Comparison of ENCODE assay signal across 10 cellular contexts in genomic region chr18:32772580-32773186, GRCh38. TPM values are rescaled to one million over a fixed set of nuclear protein-coding genes. Genes with fewer than 3 reads are reported as not detected.
DNase-seq lines count a peak whose midpoint lies in the region; FAIRE-seq and TF ChIP-seq lines count a peak whose summit lies in the region.
"Had no signal": no experiment of that assay in that cellular context is flagged by ENCODE, and none has a peak within 500 bp of the region (broad histone marks: within the 10 kb centered on the region; RNA-seq: fewer than 3 reads in every experiment).

Gene KLHL14, minus strand, starts transcription at chr18:32773023. Its CDS starts 2,432 bp downstream, at chr18:32770591.

- H3K4me2 ChIP-seq in SU-DHL-6 (ENCODE audit: low read depth, low read length, poor library complexity, severe bottlenecking) = peak within 1 kb of the TSS; percentile 54

- no peak for FAIRE-seq in D721Med (lab: Jason Lieb, UNC)

- H2AFZ ChIP-seq in SU-DHL-6 (ENCODE audit: low read depth, low read length, severe bottlenecking) = peak within 1 kb of the TSS; percentile 17

- H3K27ac ChIP-seq in SU-DHL-6 (ENCODE audit: low read depth, low read length) (peak within 1 kb of the TSS; percentile 58), stomach smooth muscle (ENCODE audit: low read length) (no peak within 1 kb of the TSS)

- H3K9ac ChIP-seq in SU-DHL-6 (ENCODE audit: low read length) (peak within 1 kb of the TSS; percentile 33), stomach smooth muscle (ENCODE audit: low read length in 2 of 2) (no peak within 1 kb of the TSS)

- peaks cover 19% of the 10 kb centered on the region for H3F3A ChIP-seq in SU-DHL-6 (ENCODE audit: insufficient read depth)

- H3K79me2 ChIP-seq in SU-DHL-6 (ENCODE audit: insufficient read depth, low read length) = no peaks in the 10 kb centered on the region

- H3K27me3 ChIP-seq in SU-DHL-6 (ENCODE audit: low read length) = no peaks in the 10 kb centered on the region
- peaks cover 5% of the 10 kb centered on the region for H3K27me3 ChIP-seq in kidney epithelial cell (ENCODE audit: control insufficient read depth, insufficient read depth, low read length)
- H3K27me3 ChIP-seq in stomach smooth muscle (ENCODE audit: control insufficient read depth in 1 of 2, insufficient read depth in 2 of 2, low read length in 2 of 2) = peaks cover 27 to 37% of the 10 kb centered on the region in 2 donors

- peak; percentile 43 for DNase-seq in NCI-H1092 treated with DMSO at 0.1 percent for 48 hours (lab: John Stamatoyannopoulos, UW)
- DNase-seq in NCI-H1092 (lab: John Stamatoyannopoulos, UW) = no peak
- DNase-seq in kidney epithelial cell (ENCODE audit: low read depth) = no peak
- no peak for DNase-seq in NCI-H1694 (lab: John Stamatoyannopoulos, UW)
- no peak for DNase-seq in NCI-H128 (lab: John Stamatoyannopoulos, UW; ENCODE audit: unreplicated experiment)
- no peak for DNase-seq in D721Med (ENCODE audit: insufficient read length, low spot score)
- DNase-seq: cerebellar nuclear complex had no signal

- H3K4me1 ChIP-seq in stomach smooth muscle (ENCODE audit: control insufficient read depth, insufficient read depth, low read length) = peaks cover 17% of the 10 kb centered on the region

- H4K20me1 ChIP-seq in SU-DHL-6 (ENCODE audit: low read depth, low read length) = no peaks in the 10 kb centered on the region

- TF ChIP-seq CTCF in SU-DHL-6 (IDR thresholded peaks at IDR 0.05; ENCODE audit: insufficient read depth, low read length, poor library complexity, severe bottlenecking) (no peak), kidney epithelial cell (IDR thresholded peaks at IDR 0.05; ENCODE audit: insufficient read depth, low read length, poor library complexity, severe bottlenecking) (no peak), D721Med (IDR thresholded peaks at IDR 0.05; ENCODE audit: insufficient read depth, missing control alignments) (no peak)

- no peaks in the 10 kb centered on the region for H3K36me3 ChIP-seq in SU-DHL-6 (ENCODE audit: low read length)
- H3K36me3 ChIP-seq in kidney epithelial cell (ENCODE audit: control insufficient read depth, insufficient read depth, low read length) = no peaks in the 10 kb centered on the region
- no peaks in the 10 kb centered on the region for H3K36me3 ChIP-seq in stomach smooth muscle (ENCODE audit: control insufficient read depth in 2 of 2, insufficient read depth in 2 of 2, low read length in 2 of 2)

- H3K9me3 ChIP-seq in SU-DHL-6 (ENCODE audit: insufficient read depth, low read length) = no peaks in the 10 kb centered on the region
- no peaks in the 10 kb centered on the region for H3K9me3 ChIP-seq in stomach smooth muscle (ENCODE audit: control insufficient read depth in 2 of 2, low read length in 2 of 2)

- no peaks in the 10 kb centered on the region for H3K9me2 ChIP-seq in SU-DHL-6 (replicated peaks; ENCODE audit: insufficient read depth, low read length)

- H3K4me3 ChIP-seq in SU-DHL-6 (ENCODE audit: insufficient read depth, low read length, poor library complexity, severe bottlenecking) (peak within 1 kb of the TSS; percentile 38), kidney epithelial cell (ENCODE audit: low read depth, low read length) (peak within 1 kb of the TSS; percentile 68), stomach smooth muscle (ENCODE audit: low read length in 2 of 2) (peak within 1 kb of the TSS; percentile 31 to 52)

RNA-seq across cellular contexts. Expression of gene KLHL14, which starts in this region (rescaled TPM):
- total RNA-seq in kidney epithelial cell = 2.1 and 3.6 TPM in 2 replicates
- total RNA-seq: A172 had no signal
